ENCODE assay signal across 12 cellular contexts in the genomic region with DNA sequence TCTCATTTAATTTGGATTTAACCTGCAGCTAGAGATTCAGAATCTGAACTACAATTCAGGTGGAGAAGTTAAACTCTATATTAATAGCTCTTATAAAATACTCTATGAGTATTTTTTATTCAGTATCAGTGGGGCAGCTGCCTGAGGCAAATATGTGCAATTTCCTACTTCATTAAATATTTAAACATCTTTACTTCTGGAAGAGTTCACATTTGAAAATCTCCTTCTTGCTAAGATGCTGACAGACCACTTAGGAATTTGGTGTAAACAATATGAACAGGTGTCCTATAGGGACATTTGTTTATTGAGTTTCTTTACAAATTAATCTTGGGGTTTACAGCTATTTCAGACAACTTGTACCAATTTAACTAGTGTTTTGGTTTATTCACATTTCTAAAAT. TPM values are rescaled to one million over a fixed set of nuclear protein-coding genes. Genes with fewer than 3 reads are reported as not detected.
A peak's percentile ranks its signal among the peaks of the same experiment; 100 is the strongest.
DNase-seq lines count a peak whose midpoint lies in the region; ATAC-seq and TF ChIP-seq lines count a peak whose summit lies in the region.
"Had no signal": no experiment of that assay in that cellular context is flagged by ENCODE, and none has a peak within 500 bp of the region (broad histone marks: within the 10 kb centered on the region; RNA-seq: fewer than 3 reads in every experiment).

No MANE protein-coding gene starts in this region.

- BruUV-seq in PC-3 (replicated peaks; lab: Mats Ljungman, UMichigan), result no TSS peak

- CTCF ChIA-PET in PC-3 (lab: Charles Lee), result interaction anchor here (0.7 kb wide), 1 partner anchor 278 kb away, joined by 3 read pairs; no protein-coding TSS in a partner anchor

- H3K36me3 Mint-ChIP-seq in osteocyte (ENCODE audit: unreplicated experiment), result peaks cover 28% of the 10 kb centered on the region
- H3K36me3 Mint-ChIP-seq: CD8-positive, alpha-beta memory T cell had no signal

- H3K27ac ChIP-seq in PC-3 (ENCODE audit: low read length) (0 out of 2 replicates have a peak overlapping the region, but pooled peaks have one; percentile 14), dorsolateral prefrontal cortex (peak overlapping the region in 52 of 59 donors; percentile 52 to 95 (median 86)), tibial nerve (peak overlapping the region; percentile 58 to 97 (median 78))

- peak; percentile 41 for DNase-seq in PC-3
- DNase-seq in dorsolateral prefrontal cortex, result no peak
- no peak for DNase-seq in osteocyte (ENCODE audit: extremely low spot score, unreplicated experiment)
- DNase-seq in tibial nerve (ENCODE audit: low spot score in 2 of 2), result no peak
- no peak for DNase-seq in foreskin melanocyte
- DNase-seq: CD8-positive, alpha-beta memory T cell; GF-D8; NCI-H1048; NCI-H226; NCI-H526 had no signal

- H3K4me1 Mint-ChIP-seq in osteocyte (ENCODE audit: unreplicated experiment), result peaks cover 90% of the 10 kb centered on the region
- H3K4me1 Mint-ChIP-seq: CD8-positive, alpha-beta memory T cell had no signal

- H3K4me3 ChIP-seq in PC-3 (ENCODE audit: low read length), result no peak overlapping the region
- H3K4me3 ChIP-seq in dorsolateral prefrontal cortex, result no peak overlapping the region
- no peak overlapping the region for H3K4me3 ChIP-seq in tibial nerve

- TF ChIP-seq CTCF in PC-3 (conservative IDR thresholded peaks at IDR 0.05; ENCODE audit: low read depth, low read length) (no peak), dorsolateral prefrontal cortex (IDR thresholded peaks at IDR 0.05 in 54 of 56, conservative IDR thresholded peaks at IDR 0.05 in 2 of 56; ENCODE audit: low read depth in 1 of 56, partially characterized antibody in 56 of 56) (no peak), osteocyte (IDR thresholded peaks at IDR 0.05) (no peak), tibial nerve (IDR thresholded peaks at IDR 0.05) (no peak)

- H3K36me3 ChIP-seq in PC-3 (ENCODE audit: low read depth, low read length) (no peaks in the 10 kb centered on the region), tibial nerve (no peaks in the 10 kb centered on the region)

- H3F3A ChIP-seq in PC-3 (ENCODE audit: low read length, unreplicated experiment), result no peaks in the 10 kb centered on the region

- H3K9me3 ChIP-seq in PC-3 (ENCODE audit: low read length), result no peaks in the 10 kb centered on the region
- H3K9me3 ChIP-seq in tibial nerve, result no peaks in the 10 kb centered on the region

- no peaks in the 10 kb centered on the region for H3K9me2 ChIP-seq in PC-3 (replicated peaks; ENCODE audit: low read length)

- no peaks in the 10 kb centered on the region for H3K27me3 ChIP-seq in PC-3 (ENCODE audit: low read length)
- no peaks in the 10 kb centered on the region for H3K27me3 ChIP-seq in dorsolateral prefrontal cortex
- no peaks in the 10 kb centered on the region for H3K27me3 ChIP-seq in tibial nerve

- H3K27ac Mint-ChIP-seq in osteocyte (ENCODE audit: unreplicated experiment), result peak overlapping the region; percentile 66
- H3K27ac Mint-ChIP-seq: CD8-positive, alpha-beta memory T cell had no signal

- ATAC-seq in PC-3 (peak; percentile 12; the same call in 1 of the 2 replicates), GM18502 (IDR thresholded peaks at IDR 0.05; ENCODE audit: poor library complexity, unreplicated experiment) (no peak), HG03565 (IDR thresholded peaks at IDR 0.05; ENCODE audit: unreplicated experiment) (no peak)

- H3K4me3 Mint-ChIP-seq in osteocyte (ENCODE audit: unreplicated experiment), result no peak overlapping the region
- H3K4me3 Mint-ChIP-seq: CD8-positive, alpha-beta memory T cell had no signal

- no peaks in the 10 kb centered on the region for H3K27me3 Mint-ChIP-seq in osteocyte (ENCODE audit: unreplicated experiment)

- H3K4me1 ChIP-seq in PC-3 (ENCODE audit: insufficient read depth, low read length) (peaks cover 55% of the 10 kb centered on the region), tibial nerve (peaks cover 0 to 100% (median 52%) of the 10 kb centered on the region in 4 donors)

- no peak overlapping the region for H3K9ac ChIP-seq in PC-3 (ENCODE audit: low read length)

- no peaks in the 10 kb centered on the region for H4K20me1 ChIP-seq in PC-3 (ENCODE audit: low read length)

- H3K4me2 ChIP-seq in PC-3 (ENCODE audit: low read length), result peak overlapping the region; percentile 14

- TF ChIP-seq EP300 in tibial nerve (IDR thresholded peaks at IDR 0.05), result no peak

- intact Hi-C loops in PC-3 (cut with micrococcal nuclease) (no loop called here), dorsolateral prefrontal cortex (cut with DNase I) (no loop called here)

- H3K9me3 Mint-ChIP-seq in osteocyte (ENCODE audit: unreplicated experiment), result no peaks in the 10 kb centered on the region
- H3K9me3 Mint-ChIP-seq: CD8-positive, alpha-beta memory T cell had no signal

- POLR2A ChIA-PET in PC-3 (lab: Charles Lee; ENCODE audit: unreplicated experiment), result no interaction called here

- no peak for TF ChIP-seq POLR2A in tibial nerve (IDR thresholded peaks at IDR 0.05)

- peaks cover 94% of the 10 kb centered on the region for H3K79me2 ChIP-seq in PC-3 (ENCODE audit: low read length)

- no peak overlapping the region for H2AFZ ChIP-seq in PC-3 (ENCODE audit: low read length)

RNA-seq across cellular contexts. Expression of gene STARD13, which starts 20.4 kb away (rescaled TPM):
- total RNA-seq in PC-3 (2014; rRNA removed) (24.3 and 26.6 TPM in 2 replicates), dorsolateral prefrontal cortex (10 to 100 TPM; 42.3 to 91.6 (median 62.0) TPM), osteocyte (64.8 and 72.0 TPM in 2 replicates), tibial nerve (100 to 1,000 TPM in 1 of 4 donors, 10 to 100 TPM in 3; 52.7 to 125 (median 80.0) TPM)

Comparison
In these comparisons a context has a peak if more than half of its experiments do, and no peak if none do; other contexts are left out.
1. H3K27ac ChIP-seq: peak in every context shown above with its lines; median percentile 86 in dorsolateral prefrontal cortex; 78 in tibial nerve; 14 in PC-3.